Comparison of ENCODE assay signal across 26 cellular contexts in the genomic region with DNA sequence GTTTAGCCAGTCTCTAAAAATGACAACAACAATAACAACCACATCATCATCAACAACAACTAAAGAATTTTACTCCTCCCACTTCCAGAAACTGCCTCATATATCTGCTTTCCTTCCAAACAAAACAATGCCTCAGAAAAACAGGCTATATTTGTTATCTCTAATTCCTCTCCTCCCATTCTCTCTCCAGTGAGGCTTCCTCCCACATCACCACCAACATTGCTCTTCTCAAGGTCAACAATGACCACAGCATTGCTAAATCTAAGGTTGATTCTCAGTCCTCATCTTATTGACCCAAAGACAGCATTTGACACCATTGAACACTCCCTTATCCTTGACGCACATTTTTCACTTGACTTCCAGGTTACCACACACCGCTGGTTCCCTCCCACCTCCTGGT.
"Had no signal": no experiment of that assay in that cellular context is flagged by ENCODE, and none has a peak within 500 bp of the region (broad histone marks: within the 10 kb centered on the region; RNA-seq: fewer than 3 reads in every experiment).

No MANE protein-coding gene starts in this region.

- H3K79me2 ChIP-seq: parathyroid adenoma had no signal

- H3K9me3 ChIP-seq: colonic mucosa, gastrocnemius medialis, heart right ventricle, prostate gland, tibial artery, upper lobe of left lung, uterus had no signal

- DNase-seq: cerebellar nuclear complex; colonic mucosa; dermis blood vessel endothelial cell; effector CD4-positive, alpha-beta T cell; endodermal cell; erythroblast; gastrocnemius medialis; heart right ventricle; left cardiac atrium; left ventricle myocardium superior; mesendoderm; naive B cell; nephron progenitor cell; retina; stimulated activated CD4-positive, alpha-beta T cell treated with anti-CD3 and anti-CD28 coated beads, Interleukin-2, amount 100 ng/mL, for 24 hours; stimulated activated CD4-positive, alpha-beta T cell treated with anti-CD3 and anti-CD28 coated beads, Interleukin-4, amount 100 ng/mL, for 4 hours; stimulated activated naive B cell treated with anti-CD40 and anti-IgM and Interleukin-4, amounts not matched to agents 10 μg/mL and 1 μg/mL and 100 μg/mL, for 72 hours; stimulated activated naive CD8-positive, alpha-beta T cell treated with anti-CD3 and anti-CD28 coated beads, Interleukin-15, amount 100 ng/mL, for 72 hours; tibial artery; upper lobe of left lung; uterus had no signal

- ATAC-seq: gastrocnemius medialis; heart right ventricle; left cardiac atrium; left ventricle myocardium superior; sciatic nerve; stimulated activated naive B cell treated with anti-CD40 and anti-IgM and Interleukin-4, amounts not matched to agents 10 μg/mL and 1 μg/mL and 100 μg/mL, for 72 hours; stimulated activated naive CD8-positive, alpha-beta T cell treated with anti-CD3 and anti-CD28 coated beads, Interleukin-15, amount 100 ng/mL, for 72 hours had no signal

- H3K9ac ChIP-seq: parathyroid adenoma had no signal

- H3K4me1 ChIP-seq: colonic mucosa, gastrocnemius medialis, heart right ventricle, parathyroid adenoma, prostate gland, tibial artery, upper lobe of left lung, uterus had no signal

- H3K27me3 ChIP-seq: colonic mucosa, gastrocnemius medialis, tibial artery, upper lobe of left lung, uterus had no signal

- H3K36me3 ChIP-seq: colonic mucosa, gastrocnemius medialis, heart right ventricle, prostate gland, tibial artery, upper lobe of left lung, uterus had no signal

- H2AFZ ChIP-seq: parathyroid adenoma had no signal

- H3K27ac ChIP-seq: colonic mucosa, gastrocnemius medialis, heart right ventricle, parathyroid adenoma, prostate gland, skin epidermis, tibial artery, upper lobe of left lung, uterus had no signal

- H3K4me3 ChIP-seq: colonic mucosa, gastrocnemius medialis, heart right ventricle, lung, prostate gland, skin epidermis, tibial artery, upper lobe of left lung, uterus had no signal
